Comparison of ENCODE assay signal across 1 cellular context in genomic region chr20:22584922-22585785, GRCh38.
TF ChIP-seq lines count a peak whose summit lies in the region.

No MANE protein-coding gene starts in this region.

TF ChIP-seq in HepG2, 621 proteins besides CTCF, POLR2A, EP300 and RAD21 (continued from another document and continues in another):
- TF ChIP-seq, protein P1, sequence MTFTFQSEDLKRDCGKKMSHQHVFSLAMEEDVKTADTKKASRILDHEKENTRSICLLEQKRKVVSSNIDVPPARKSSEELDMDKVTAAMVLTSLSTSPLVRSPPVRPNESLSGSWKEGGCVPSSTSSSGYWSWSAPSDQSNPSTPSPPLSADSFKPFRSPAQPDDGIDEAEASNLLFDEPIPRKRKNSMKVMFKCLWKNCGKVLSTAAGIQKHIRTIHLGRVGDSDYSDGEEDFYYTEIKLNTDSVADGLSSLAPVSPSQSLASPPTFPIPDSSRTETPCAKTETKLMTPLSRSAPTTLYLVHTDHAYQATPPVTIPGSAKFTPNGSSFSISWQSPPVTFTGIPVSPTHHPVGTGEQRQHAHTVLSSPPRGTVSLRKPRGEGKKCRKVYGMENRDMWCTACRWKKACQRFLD (CRISPR knock-in tag; IDR thresholded peaks at IDR 0.05; ENCODE audit: borderline replicate concordance): no peak; the same call in none of the 2 replicates
- TF ChIP-seq, protein P2, sequence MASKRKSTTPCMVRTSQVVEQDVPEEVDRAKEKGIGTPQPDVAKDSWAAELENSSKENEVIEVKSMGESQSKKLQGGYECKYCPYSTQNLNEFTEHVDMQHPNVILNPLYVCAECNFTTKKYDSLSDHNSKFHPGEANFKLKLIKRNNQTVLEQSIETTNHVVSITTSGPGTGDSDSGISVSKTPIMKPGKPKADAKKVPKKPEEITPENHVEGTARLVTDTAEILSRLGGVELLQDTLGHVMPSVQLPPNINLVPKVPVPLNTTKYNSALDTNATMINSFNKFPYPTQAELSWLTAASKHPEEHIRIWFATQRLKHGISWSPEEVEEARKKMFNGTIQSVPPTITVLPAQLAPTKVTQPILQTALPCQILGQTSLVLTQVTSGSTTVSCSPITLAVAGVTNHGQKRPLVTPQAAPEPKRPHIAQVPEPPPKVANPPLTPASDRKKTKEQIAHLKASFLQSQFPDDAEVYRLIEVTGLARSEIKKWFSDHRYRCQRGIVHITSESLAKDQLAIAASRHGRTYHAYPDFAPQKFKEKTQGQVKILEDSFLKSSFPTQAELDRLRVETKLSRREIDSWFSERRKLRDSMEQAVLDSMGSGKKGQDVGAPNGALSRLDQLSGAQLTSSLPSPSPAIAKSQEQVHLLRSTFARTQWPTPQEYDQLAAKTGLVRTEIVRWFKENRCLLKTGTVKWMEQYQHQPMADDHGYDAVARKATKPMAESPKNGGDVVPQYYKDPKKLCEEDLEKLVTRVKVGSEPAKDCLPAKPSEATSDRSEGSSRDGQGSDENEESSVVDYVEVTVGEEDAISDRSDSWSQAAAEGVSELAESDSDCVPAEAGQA (IDR thresholded peaks at IDR 0.05; ENCODE audit: low read depth): no peak
- TF ChIP-seq, protein P2 (CRISPR knock-in tag; IDR thresholded peaks at IDR 0.05; ENCODE audit: borderline replicate concordance): no peak
- peak; percentile 99 for TF ChIP-seq ZBTB8A (CRISPR knock-in tag; IDR thresholded peaks at IDR 0.05; ENCODE audit: borderline replicate concordance, low read depth)
- no peak for TF ChIP-seq NBN (conservative IDR thresholded peaks at IDR 0.05)
- TF ChIP-seq MATR3 (CRISPR knock-in tag; IDR thresholded peaks at IDR 0.05): no peak
- peak; percentile 70 for TF ChIP-seq ZNF563 (CRISPR knock-in tag; IDR thresholded peaks at IDR 0.05)
- peak; percentile 66 for TF ChIP-seq DRAP1 (CRISPR knock-in tag; IDR thresholded peaks at IDR 0.05)
- no peak for TF ChIP-seq MAFK (conservative IDR thresholded peaks at IDR 0.05 in 1 of 2, IDR thresholded peaks at IDR 0.05 in 1 of 2; ENCODE audit: low read length in 2 of 2)
- peak; percentile 89 for TF ChIP-seq ZNF792 (CRISPR knock-in tag; IDR thresholded peaks at IDR 0.05)
- peak; percentile 31 for TF ChIP-seq ZEB1 (IDR thresholded peaks at IDR 0.05; ENCODE audit: insufficient replicate concordance, low read depth)
- TF ChIP-seq BRCA1 (CRISPR knock-in tag; IDR thresholded peaks at IDR 0.05): no peak; the same call in 1 of the 2 replicates
- no peak for TF ChIP-seq FOXP1 (IDR thresholded peaks at IDR 0.05)
- peak; percentile 86 for TF ChIP-seq FOXP1 (CRISPR knock-in tag; IDR thresholded peaks at IDR 0.05)
- 0 out of 2 replicates have a peak, but pooled peaks have one; percentile 94 for TF ChIP-seq ZNF136 (CRISPR knock-in tag; IDR thresholded peaks at IDR 0.05; ENCODE audit: low read depth)
- peak; percentile 38; the same call in 1 of the 2 replicates for TF ChIP-seq NR2F2 (IDR thresholded peaks at IDR 0.05; ENCODE audit: borderline replicate concordance, low read depth)
- peak; percentile 89; the same call in 1 of the 2 replicates for TF ChIP-seq ZSCAN20 (CRISPR knock-in tag; IDR thresholded peaks at IDR 0.05; ENCODE audit: borderline replicate concordance)
- peak; percentile 94 for TF ChIP-seq ISL2 (CRISPR knock-in tag; IDR thresholded peaks at IDR 0.05)
- no peak; the same call in 1 of the 2 replicates for TF ChIP-seq CSRNP1 (CRISPR knock-in tag; IDR thresholded peaks at IDR 0.05)
- TF ChIP-seq PLRG1 (conservative IDR thresholded peaks at IDR 0.05): no peak
- TF ChIP-seq ATF5 (CRISPR knock-in tag; IDR thresholded peaks at IDR 0.05; ENCODE audit: low read depth): peak; percentile 23; the same call in 1 of the 2 replicates
- TF ChIP-seq SAFB2 (CRISPR knock-in tag; IDR thresholded peaks at IDR 0.05; ENCODE audit: borderline replicate concordance, low read depth): peak; percentile 32; the same call in 1 of the 2 replicates
- TF ChIP-seq ZBTB46 (CRISPR knock-in tag; IDR thresholded peaks at IDR 0.05; ENCODE audit: borderline replicate concordance): no peak
- peak; percentile 94 for TF ChIP-seq HBP1 (CRISPR knock-in tag; IDR thresholded peaks at IDR 0.05; ENCODE audit: low read depth)
- peak; percentile 22 for TF ChIP-seq TBL1XR1 (IDR thresholded peaks at IDR 0.05; ENCODE audit: borderline replicate concordance, low read length, partially characterized antibody)
- TF ChIP-seq ZNF788 (CRISPR knock-in tag; IDR thresholded peaks at IDR 0.05; ENCODE audit: borderline replicate concordance): peak; percentile 57; the same call in 1 of the 2 replicates
- TF ChIP-seq ZNF24 (IDR thresholded peaks at IDR 0.05): no peak
- no peak for TF ChIP-seq MBNL3 (CRISPR knock-in tag; conservative IDR thresholded peaks at IDR 0.05)
- no peak; the same call in 1 of the 2 replicates for TF ChIP-seq ZSCAN31 (CRISPR knock-in tag; IDR thresholded peaks at IDR 0.05; ENCODE audit: low read depth)
- TF ChIP-seq ZNF672 (CRISPR knock-in tag; IDR thresholded peaks at IDR 0.05): peak; percentile 56; the same call in 1 of the 2 replicates
- TF ChIP-seq MEIS2 (CRISPR knock-in tag; IDR thresholded peaks at IDR 0.05): peak; percentile 73; the same call in 1 of the 2 replicates
- no peak for TF ChIP-seq ZNF10 (CRISPR knock-in tag; IDR thresholded peaks at IDR 0.05; ENCODE audit: borderline replicate concordance, low read depth)
- TF ChIP-seq, protein P3, sequence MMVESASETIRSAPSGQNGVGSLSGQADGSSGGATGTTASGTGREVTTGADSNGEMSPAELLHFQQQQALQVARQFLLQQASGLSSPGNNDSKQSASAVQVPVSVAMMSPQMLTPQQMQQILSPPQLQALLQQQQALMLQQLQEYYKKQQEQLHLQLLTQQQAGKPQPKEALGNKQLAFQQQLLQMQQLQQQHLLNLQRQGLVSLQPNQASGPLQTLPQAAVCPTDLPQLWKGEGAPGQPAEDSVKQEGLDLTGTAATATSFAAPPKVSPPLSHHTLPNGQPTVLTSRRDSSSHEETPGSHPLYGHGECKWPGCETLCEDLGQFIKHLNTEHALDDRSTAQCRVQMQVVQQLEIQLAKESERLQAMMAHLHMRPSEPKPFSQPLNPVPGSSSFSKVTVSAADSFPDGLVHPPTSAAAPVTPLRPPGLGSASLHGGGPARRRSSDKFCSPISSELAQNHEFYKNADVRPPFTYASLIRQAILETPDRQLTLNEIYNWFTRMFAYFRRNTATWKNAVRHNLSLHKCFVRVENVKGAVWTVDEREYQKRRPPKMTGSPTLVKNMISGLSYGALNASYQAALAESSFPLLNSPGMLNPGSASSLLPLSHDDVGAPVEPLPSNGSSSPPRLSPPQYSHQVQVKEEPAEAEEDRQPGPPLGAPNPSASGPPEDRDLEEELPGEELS (CRISPR knock-in tag; IDR thresholded peaks at IDR 0.05): peak; percentile 93
- TF ChIP-seq MBD4 (IDR thresholded peaks at IDR 0.05; ENCODE audit: borderline replicate concordance, low read length): no peak
- TF ChIP-seq SOX13 (IDR thresholded peaks at IDR 0.05): peak; percentile 79
- TF ChIP-seq SOX13 (CRISPR knock-in tag; conservative IDR thresholded peaks at IDR 0.05 in 1 of 2, IDR thresholded peaks at IDR 0.05 in 1 of 2): peak in 1 of 2 experiments; percentile 93; a peak in 2 of 4 replicates
- TF ChIP-seq ZNF572 (CRISPR knock-in tag; IDR thresholded peaks at IDR 0.05): no peak; the same call in 1 of the 2 replicates
- no peak for TF ChIP-seq HNRNPH1 (optimal IDR thresholded peaks at IDR 0.05; ENCODE audit: low read depth, low read length)
- no peak for TF ChIP-seq ZNF775 (CRISPR knock-in tag; IDR thresholded peaks at IDR 0.05; ENCODE audit: borderline replicate concordance)
- peak; percentile 46; the same call in 1 of the 2 replicates for TF ChIP-seq SMAD1 (CRISPR knock-in tag; IDR thresholded peaks at IDR 0.05; ENCODE audit: borderline replicate concordance, low read depth)
- TF ChIP-seq ZNF713 (CRISPR knock-in tag; IDR thresholded peaks at IDR 0.05): 0 out of 2 replicates have a peak, but pooled peaks have one; percentile 4
- TF ChIP-seq AKAP8 (CRISPR knock-in tag; IDR thresholded peaks at IDR 0.05): peak; percentile 59; the same call in 1 of the 2 replicates
- 0 out of 2 replicates have a peak, but pooled peaks have one; percentile 16 for TF ChIP-seq MEIS1 (CRISPR knock-in tag; IDR thresholded peaks at IDR 0.05; ENCODE audit: borderline replicate concordance)
- TF ChIP-seq ZNF121 (CRISPR knock-in tag; IDR thresholded peaks at IDR 0.05): 0 out of 2 replicates have a peak, but pooled peaks have one; percentile 35
- peak; percentile 67 for TF ChIP-seq CCAR2 (optimal IDR thresholded peaks at IDR 0.05; ENCODE audit: low read depth, low read length)
- peak; percentile 79 for TF ChIP-seq SKI (IDR thresholded peaks at IDR 0.05; ENCODE audit: partially characterized antibody)
- TF ChIP-seq, protein P4, sequence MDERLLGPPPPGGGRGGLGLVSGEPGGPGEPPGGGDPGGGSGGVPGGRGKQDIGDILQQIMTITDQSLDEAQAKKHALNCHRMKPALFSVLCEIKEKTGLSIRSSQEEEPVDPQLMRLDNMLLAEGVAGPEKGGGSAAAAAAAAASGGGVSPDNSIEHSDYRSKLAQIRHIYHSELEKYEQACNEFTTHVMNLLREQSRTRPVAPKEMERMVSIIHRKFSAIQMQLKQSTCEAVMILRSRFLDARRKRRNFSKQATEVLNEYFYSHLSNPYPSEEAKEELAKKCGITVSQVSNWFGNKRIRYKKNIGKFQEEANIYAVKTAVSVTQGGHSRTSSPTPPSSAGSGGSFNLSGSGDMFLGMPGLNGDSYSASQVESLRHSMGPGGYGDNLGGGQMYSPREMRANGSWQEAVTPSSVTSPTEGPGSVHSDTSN (CRISPR knock-in tag; IDR thresholded peaks at IDR 0.05): no peak
- peak; percentile 89; the same call in 1 of the 2 replicates for TF ChIP-seq HOXD1 (CRISPR knock-in tag; IDR thresholded peaks at IDR 0.05)
- TF ChIP-seq ZNF75D (CRISPR knock-in tag; IDR thresholded peaks at IDR 0.05; ENCODE audit: borderline replicate concordance): no peak
- no peak; the same call in 1 of the 2 replicates for TF ChIP-seq AHR (CRISPR knock-in tag; IDR thresholded peaks at IDR 0.05)
